Comparison of ENCODE assay signal across 10 cellular contexts in the genomic region with DNA sequence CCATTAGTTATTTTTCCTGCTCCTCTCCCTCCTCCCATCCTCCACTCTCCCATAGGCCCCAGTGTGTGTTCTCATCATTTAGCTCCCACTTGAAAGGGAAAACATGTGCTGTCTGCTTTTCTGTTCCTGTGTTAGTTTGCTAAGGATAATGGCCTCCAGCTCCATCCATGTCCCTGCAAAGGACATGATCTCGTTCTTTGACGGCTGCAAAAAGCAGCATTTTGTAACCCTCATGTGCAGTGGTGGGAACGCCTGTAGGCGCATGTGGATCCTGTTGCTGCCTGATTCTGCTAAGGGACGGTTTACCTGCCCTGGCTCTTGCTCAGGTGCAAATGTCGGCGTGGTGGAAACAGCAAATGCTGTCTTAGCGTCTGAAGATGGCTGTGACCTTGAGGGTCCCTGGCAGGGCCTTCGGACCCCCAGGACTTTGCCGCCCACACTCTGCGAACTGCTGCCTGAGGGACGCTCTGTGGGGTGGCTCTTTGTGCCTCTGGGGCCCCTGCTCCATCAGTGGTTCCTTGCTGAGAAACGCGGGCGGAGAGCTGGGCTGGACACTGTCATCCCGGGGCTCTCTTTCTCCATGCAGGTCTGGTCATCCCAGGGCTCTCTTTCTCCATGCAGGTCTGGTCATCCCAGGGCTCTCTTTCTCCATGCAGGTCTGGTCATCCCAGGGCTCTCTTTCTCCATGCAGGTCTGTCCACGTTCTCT. TPM values are rescaled to one million over a fixed set of nuclear protein-coding genes. Genes with fewer than 3 reads are reported as not detected.
DNase-seq lines count a peak whose midpoint lies in the region; ATAC-seq and TF ChIP-seq lines count a peak whose summit lies in the region.
"Had no signal": no experiment of that assay in that cellular context is flagged by ENCODE, and none has a peak within 500 bp of the region (broad histone marks: within the 10 kb centered on the region; RNA-seq: fewer than 3 reads in every experiment).

No MANE protein-coding gene starts in this region.

- H3K4me1 ChIP-seq in OCI-LY3 (ENCODE audit: low read length) = peaks cover 44% of the 10 kb centered on the region
- H3K4me1 ChIP-seq in right lobe of liver = peaks cover 0 to 3% (median 0%) of the 10 kb centered on the region in 4 donors

- H3K4me2 ChIP-seq in OCI-LY3 (ENCODE audit: low read length) = peak overlapping the region; percentile 99

- H4K20me1 ChIP-seq in OCI-LY3 (ENCODE audit: insufficient read depth, low read length) = no peaks in the 10 kb centered on the region

- WGBS in right lobe of liver (ENCODE audit: insufficient coverage, low coverage, low lambda C conversion rate, missing lambda C conversion rate) = 84% methylated on average over 8 of the region's 17 CpGs

- H2AFZ ChIP-seq in OCI-LY3 (ENCODE audit: low read depth, low read length) = 0 out of 2 replicates have a peak overlapping the region, but pooled peaks have one; percentile 13

- H3K79me2 ChIP-seq in OCI-LY3 (ENCODE audit: low read length) = no peaks in the 10 kb centered on the region

- peak overlapping the region; percentile 53 for H3K9ac ChIP-seq in OCI-LY3 (ENCODE audit: low read length)

- H3K27ac ChIP-seq in OCI-LY3 (ENCODE audit: low read length) (peak overlapping the region; percentile 98), right lobe of liver (no peak overlapping the region)

- ATAC-seq in GM21737 (IDR thresholded peaks at IDR 0.05; ENCODE audit: unreplicated experiment) (peak; percentile 7), right lobe of liver (no peak), HG03460 (IDR thresholded peaks at IDR 0.05; ENCODE audit: unreplicated experiment) (no peak)

- H3K4me3 ChIP-seq in OCI-LY3 (ENCODE audit: low read length) (peak overlapping the region; percentile 80), right lobe of liver (no peak overlapping the region), foreskin fibroblast (ENCODE audit: low read depth in 1 of 2, low read length in 2 of 2) (no peak overlapping the region)
- H3K4me3 ChIP-seq: MG63 had no signal

- intact Hi-C loops in right lobe of liver (cut with DNase I) = no loop called here

- peak; percentile 20 for TF ChIP-seq POLR2A in GM10847 (IDR thresholded peaks at IDR 0.05; ENCODE audit: extremely low read depth, insufficient read length)
- no peak for TF ChIP-seq POLR2A in right lobe of liver (IDR thresholded peaks at IDR 0.05)

- H3K27me3 ChIP-seq in OCI-LY3 (ENCODE audit: low read depth, low read length) (no peaks in the 10 kb centered on the region), right lobe of liver (no peaks in the 10 kb centered on the region)
- H3K27me3 ChIP-seq: MG63 had no signal

- H3K9me3 ChIP-seq in OCI-LY3 (ENCODE audit: insufficient read depth, low read length) = no peaks in the 10 kb centered on the region
- no peaks in the 10 kb centered on the region for H3K9me3 ChIP-seq in right lobe of liver
- H3K9me3 ChIP-seq: MG63 had no signal

- peak in 2 of 3 donors; percentile 14 to 43 for DNase-seq in right lobe of liver
- no peak for DNase-seq in foreskin fibroblast
- no peak for DNase-seq in NCI-H2081 (lab: John Stamatoyannopoulos, UW)
- DNase-seq in mucosa of gallbladder (ENCODE audit: low spot score) = no peak
- DNase-seq: MG63 had no signal

- TF ChIP-seq CTCF in OCI-LY3 (IDR thresholded peaks at IDR 0.05; ENCODE audit: low read depth, low read length) (no peak), right lobe of liver (IDR thresholded peaks at IDR 0.05) (no peak), foreskin fibroblast (IDR thresholded peaks at IDR 0.05; ENCODE audit: low read depth, low read length) (no peak)

- no peaks in the 10 kb centered on the region for H3K36me3 ChIP-seq in OCI-LY3 (replicated peaks; ENCODE audit: low read depth, low read length)
- H3K36me3 ChIP-seq in right lobe of liver = no peaks in the 10 kb centered on the region
- H3K36me3 ChIP-seq: MG63 had no signal

RNA-seq across cellular contexts. Expression of a gene that starts 5.5 kb away (rescaled TPM):
- total RNA-seq in right lobe of liver (10 to 100 TPM; 25.1 to 45.7 (median 34.5) TPM), mucosa of gallbladder (50.6 TPM)

RNA-seq across cellular contexts. Expression of a gene that starts 9.4 kb away (rescaled TPM):
- total RNA-seq in right lobe of liver = 10 to 100 TPM in 4 of 6 experiments, 1 to 10 TPM in 2; 9.4 to 15.9 (median 11.9) TPM
- total RNA-seq in mucosa of gallbladder = 9.4 TPM

RNA-seq across cellular contexts. Expression of a gene that starts 15.3 kb away (rescaled TPM):
- total RNA-seq in right lobe of liver (100 to 1,000 TPM; 293 to 780 (median 436) TPM), mucosa of gallbladder (122 TPM)

RNA-seq across cellular contexts. Expression of a gene that starts 30.6 kb away (rescaled TPM):
- total RNA-seq in right lobe of liver = 100 to 1,000 TPM in 4 of 6 experiments, 10 to 100 TPM in 2; 76.1 to 158 (median 124) TPM
- total RNA-seq in mucosa of gallbladder = 13.0 TPM

RNA-seq across cellular contexts. Expression of a gene that starts 36.0 kb away (rescaled TPM):
- total RNA-seq in right lobe of liver (10 to 100 TPM in 2 of 6 experiments, under 1 TPM in 3, not detected in 1; 0.07 to 15.1 (median 0.11) TPM), mucosa of gallbladder (not detected)
- total RNA-seq: activated CD8-positive, alpha-beta memory T cell treated with anti-CD3 and anti-CD28 coated beads for 36 hours had no signal

Comparison
In these comparisons a context has a peak if more than half of its experiments do, and no peak if none do; other contexts are left out.
1. DNase-seq: peak in right lobe of liver (2 of 3); none in foreskin fibroblast (0 of 2), NCI-H2081 (0 of 2) and mucosa of gallbladder (single experiment).